In the genomic region with DNA sequence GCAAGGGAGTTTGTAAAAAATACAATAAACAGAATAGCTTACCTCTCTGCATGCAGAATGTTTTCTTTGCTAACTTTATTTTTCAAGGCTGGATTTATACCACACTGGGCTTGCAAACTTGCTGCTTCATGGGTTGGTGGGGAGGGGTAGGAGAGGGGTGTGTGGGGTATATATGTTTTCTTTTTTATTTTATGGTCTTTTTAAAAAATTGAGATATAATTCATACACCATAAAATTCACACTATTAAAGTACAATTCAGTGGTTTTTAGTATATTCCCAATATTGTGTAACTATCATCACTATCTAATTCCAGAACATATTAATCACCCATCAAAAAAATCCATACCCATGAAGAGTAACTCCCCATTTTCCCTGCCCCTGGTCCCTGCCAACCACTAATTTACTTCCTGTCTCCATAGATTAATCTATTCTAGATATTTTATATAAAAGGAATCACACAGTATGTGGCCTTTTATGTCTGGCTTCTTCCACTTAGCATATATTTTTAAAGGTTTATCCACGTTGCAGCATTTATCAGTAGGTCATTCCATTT, we compare ENCODE assay signal across 28 cellular contexts.
"Had no signal": no experiment of that assay in that cellular context is flagged by ENCODE, and none has a peak within 500 bp of the region (broad histone marks: within the 10 kb centered on the region; RNA-seq: fewer than 3 reads in every experiment).

No MANE protein-coding gene starts in this region.

- H3K36me3 ChIP-seq: esophagus squamous epithelium, suprapubic skin, transverse colon, vagina had no signal

- H3K27ac ChIP-seq: esophagus squamous epithelium, heart right ventricle, left lung, neutrophil, parathyroid adenoma, suprapubic skin, transverse colon, vagina had no signal

- H2AFZ ChIP-seq: parathyroid adenoma had no signal

- H3K4me1 ChIP-seq: esophagus squamous epithelium, parathyroid adenoma, suprapubic skin, transverse colon, vagina had no signal

- H3K9ac ChIP-seq: parathyroid adenoma had no signal

- H3K4me2 ChIP-seq: smooth muscle cell had no signal

- DNase-seq: dermis blood vessel endothelial cell; effector memory CD4-positive, alpha-beta T cell; erythroblast; esophagus squamous epithelium; glutamatergic neuron; heart right ventricle; hippocampal formation; left cardiac atrium; left lung; mesenchymal stem cell; mucosa of descending colon; naive B cell; stimulated activated CD4-positive, alpha-beta T cell treated with anti-CD3 and anti-CD28 coated beads, Interleukin-12 subunit alpha, Interleukin-12 subunit beta, amount 100 ng/mL, for 4 hours; stimulated activated CD4-positive, alpha-beta T cell treated with anti-CD3 and anti-CD28 coated beads, Interleukin-1b, Interleukin-23, amount 100 ng/mL, for 48 hours; stimulated activated CD4-positive, alpha-beta T cell treated with anti-CD3 and anti-CD28 coated beads, Interleukin-4, amount 100 ng/mL, for 1 hour; stimulated activated CD8-positive, alpha-beta memory T cell treated with anti-CD3 and anti-CD28 coated beads, Interleukin-4, amount 100 ng/mL, for 48 hours; stimulated activated naive CD4-positive, alpha-beta T cell; stimulated activated naive CD8-positive, alpha-beta T cell treated with anti-CD3 and anti-CD28 coated beads, Interleukin-15, amount 100 ng/mL, for 72 hours; transverse colon had no signal

- H3K4me3 ChIP-seq: esophagus squamous epithelium, heart right ventricle, left lung, mucosa of descending colon, smooth muscle cell, suprapubic skin, transverse colon, vagina had no signal

- FAIRE-seq: endothelial cell of umbilical vein, islet of Langerhans had no signal

- H3K27me3 ChIP-seq: heart right ventricle, left lung, neutrophil, suprapubic skin, transverse colon, vagina had no signal

- ATAC-seq: heart right ventricle; left cardiac atrium; left lung; mucosa of descending colon; natural killer cell treated with Interleukin-12 subunit alpha and Interleukin-12 subunit beta and Interleukin-15 and Interleukin-18, amount 100 ng/mL, for 72 hours; sciatic nerve; stimulated activated naive CD8-positive, alpha-beta T cell treated with anti-CD3 and anti-CD28 coated beads, Interleukin-15, amount 100 ng/mL, for 72 hours had no signal

- H3K79me2 ChIP-seq: parathyroid adenoma had no signal

- H3K9me3 ChIP-seq: esophagus squamous epithelium, heart right ventricle, left lung, mucosa of descending colon, neutrophil, suprapubic skin, transverse colon, vagina had no signal
